In genomic region chr7:90225181-90225580, GRCh38 we compare ENCODE assay signal across 1 cellular context.
TF ChIP-seq lines count a peak whose summit lies in the region.

No MANE protein-coding gene starts in this region.

TF ChIP-seq in WTC11, 78 proteins besides CTCF, POLR2A, EP300 and RAD21 (continued from another document):
- TF ChIP-seq ARID4B (CRISPR knock-in tag; IDR thresholded peaks at IDR 0.05; ENCODE audit: borderline replicate concordance): no peak
- no peak for TF ChIP-seq JUN (CRISPR knock-in tag; IDR thresholded peaks at IDR 0.05)
- no peak for TF ChIP-seq AFF4 (CRISPR knock-in tag; IDR thresholded peaks at IDR 0.05; ENCODE audit: borderline replicate concordance)
- no peak for TF ChIP-seq EMX1 (CRISPR knock-in tag; IDR thresholded peaks at IDR 0.05)
- TF ChIP-seq ZNF671 (CRISPR knock-in tag; IDR thresholded peaks at IDR 0.05): no peak
- no peak for TF ChIP-seq MAX (CRISPR knock-in tag; IDR thresholded peaks at IDR 0.05)
- TF ChIP-seq PRDM15 (CRISPR knock-in tag; IDR thresholded peaks at IDR 0.05): no peak
- TF ChIP-seq ZNF416 (CRISPR knock-in tag; IDR thresholded peaks at IDR 0.05): no peak
- no peak for TF ChIP-seq CREM (CRISPR knock-in tag; IDR thresholded peaks at IDR 0.05)
- no peak for TF ChIP-seq USF2 (CRISPR knock-in tag; IDR thresholded peaks at IDR 0.05)
- TF ChIP-seq AR (CRISPR knock-in tag; IDR thresholded peaks at IDR 0.05): no peak
- no peak for TF ChIP-seq TP53 (CRISPR knock-in tag; IDR thresholded peaks at IDR 0.05)
- no peak for TF ChIP-seq ZNF219 (CRISPR knock-in tag; IDR thresholded peaks at IDR 0.05; ENCODE audit: borderline replicate concordance)
- TF ChIP-seq PREB (CRISPR knock-in tag; IDR thresholded peaks at IDR 0.05; ENCODE audit: borderline replicate concordance): no peak
- no peak for TF ChIP-seq SMAD4 (CRISPR knock-in tag; IDR thresholded peaks at IDR 0.05)
TF ChIP-seq in WTC11: peak in this region for 0.
